In genomic region chr2:159124441-159124911, GRCh38 we compare ENCODE assay signal across 8 cellular contexts.
DNase-seq lines count a peak whose midpoint lies in the region; ATAC-seq and TF ChIP-seq lines count a peak whose summit lies in the region.

No MANE protein-coding gene starts in this region.

- H3K36me3 Mint-ChIP-seq in T-helper 1 cell treated with Interleukin-12 subunit alpha and Interleukin-12 subunit beta and Interleukin-4 antibody, amounts not matched to agents 30 μg/mL and 1 μg/mL, for 36 hours (ENCODE audit: low read depth) = no peaks in the 10 kb centered on the region
- H3K36me3 Mint-ChIP-seq in endothelial cell (ENCODE audit: low read depth, unreplicated experiment) (peaks cover 10% of the 10 kb centered on the region), nephron progenitor cell (ENCODE audit: low read depth) (peaks cover 58% of the 10 kb centered on the region)

- ATAC-seq in HG02970 (IDR thresholded peaks at IDR 0.05; ENCODE audit: low FRiP score, unreplicated experiment) (no peak), HG03097 (IDR thresholded peaks at IDR 0.05; ENCODE audit: low FRiP score, unreplicated experiment) (no peak)

- H3K27ac Mint-ChIP-seq in T-helper 1 cell treated with Interleukin-12 subunit alpha and Interleukin-12 subunit beta and Interleukin-4 antibody, amounts not matched to agents 30 μg/mL and 1 μg/mL, for 36 hours = peak overlapping the region; percentile 53
- H3K27ac Mint-ChIP-seq in endothelial cell (ENCODE audit: unreplicated experiment) (peak overlapping the region; percentile 85), nephron progenitor cell (peak overlapping the region; percentile 93)

- peak overlapping the region; percentile 16 for H3K27ac ChIP-seq in SJCRH30

- H3K4me1 Mint-ChIP-seq in T-helper 1 cell treated with Interleukin-12 subunit alpha and Interleukin-12 subunit beta and Interleukin-4 antibody, amounts not matched to agents 30 μg/mL and 1 μg/mL, for 36 hours (ENCODE audit: low read depth) = peaks cover 16% of the 10 kb centered on the region
- H3K4me1 Mint-ChIP-seq in endothelial cell (ENCODE audit: unreplicated experiment) (peaks cover 53% of the 10 kb centered on the region), nephron progenitor cell (peaks cover 74% of the 10 kb centered on the region)

- peaks cover 4% of the 10 kb centered on the region for H3K27me3 Mint-ChIP-seq in T-helper 1 cell treated with Interleukin-12 subunit alpha and Interleukin-12 subunit beta and Interleukin-4 antibody, amounts not matched to agents 30 μg/mL and 1 μg/mL, for 36 hours (ENCODE audit: low read depth)
- H3K27me3 Mint-ChIP-seq in endothelial cell (ENCODE audit: unreplicated experiment) (peaks cover 15% of the 10 kb centered on the region), nephron progenitor cell (ENCODE audit: low read depth, poor library complexity) (peaks cover 3% of the 10 kb centered on the region)

- peaks cover 21% of the 10 kb centered on the region for H3K4me1 ChIP-seq in SJCRH30

- DNase-seq in T-helper 1 cell (no peak), SJCRH30 (peak; percentile 32 to 55), endothelial cell (ENCODE audit: low spot score) (no peak), nephron progenitor cell (no peak), GM13976 (ENCODE audit: low spot score) (no peak)

- in situ Hi-C loops in GM13976 (cut with MboI; ENCODE audit: low sequenced_read_pairs, unreplicated experiment) = loop anchor here (10.0 kb wide), 1 partner anchor 220 kb away; no protein-coding TSS in a partner anchor

- no peak overlapping the region for H3K4me3 Mint-ChIP-seq in T-helper 1 cell treated with Interleukin-12 subunit alpha and Interleukin-12 subunit beta and Interleukin-4 antibody, amounts not matched to agents 30 μg/mL and 1 μg/mL, for 36 hours
- H3K4me3 Mint-ChIP-seq in endothelial cell (ENCODE audit: unreplicated experiment) (no peak overlapping the region), nephron progenitor cell (peak overlapping the region; percentile 18)

- TF ChIP-seq CTCF in endothelial cell (IDR thresholded peaks at IDR 0.05; ENCODE audit: unreplicated experiment) (no peak), nephron progenitor cell (IDR thresholded peaks at IDR 0.05) (no peak), GM13976 (IDR thresholded peaks at IDR 0.05; ENCODE audit: borderline replicate concordance, control extremely low read depth, extremely low read depth, insufficient read depth, missing control alignments) (no peak)

- H3K4me3 ChIP-seq in SJCRH30 = no peak overlapping the region

- H3K9me3 Mint-ChIP-seq in T-helper 1 cell treated with Interleukin-12 subunit alpha and Interleukin-12 subunit beta and Interleukin-4 antibody, amounts not matched to agents 30 μg/mL and 1 μg/mL, for 36 hours = no peaks in the 10 kb centered on the region
- H3K9me3 Mint-ChIP-seq in endothelial cell (ENCODE audit: unreplicated experiment) (no peaks in the 10 kb centered on the region), nephron progenitor cell (no peaks in the 10 kb centered on the region)

- no peaks in the 10 kb centered on the region; the same call in 1 of the 2 replicates for H3K9me3 ChIP-seq in SJCRH30 (replicated peaks)

- H3K36me3 ChIP-seq in SJCRH30 = no peaks in the 10 kb centered on the region

- H3K27me3 ChIP-seq in SJCRH30 = no peaks in the 10 kb centered on the region

Comparison
In these comparisons a context has a peak if more than half of its experiments do, and no peak if none do; other contexts are left out.
1. DNase-seq: peak in SJCRH30 (2 of 2); none in T-helper 1 cell (0 of 5), endothelial cell (single experiment), nephron progenitor cell (single experiment) and GM13976 (single experiment).
2. Peak in every context shown above with its lines, with median percentiles within 50 percentile points of each other: H3K27ac Mint-ChIP-seq.